Comparison of ENCODE assay signal across 3 cellular contexts in genomic region chr12:49698619-49699545, GRCh38.
TF ChIP-seq lines count a peak whose summit lies in the region.

No MANE protein-coding gene starts in this region.

TF ChIP-seq in liver, 16 proteins besides CTCF, POLR2A, EP300 and RAD21:
- TF ChIP-seq MAX (IDR thresholded peaks at IDR 0.05) (no peak), ZBTB33 (IDR thresholded peaks at IDR 0.05) (no peak), NR2F2 (IDR thresholded peaks at IDR 0.05) (peak; percentile 42)

TF ChIP-seq in HepG2, 621 proteins besides CTCF, POLR2A, EP300 and RAD21:
- TF ChIP-seq NCOA1 (CRISPR knock-in tag; IDR thresholded peaks at IDR 0.05) (no peak), AGO2 (optimal IDR thresholded peaks at IDR 0.05; ENCODE audit: low read depth, low read length) (no peak), ATM (IDR thresholded peaks at IDR 0.05; ENCODE audit: borderline replicate concordance) (no peak), KDM6A (CRISPR knock-in tag; IDR thresholded peaks at IDR 0.05; ENCODE audit: low read depth) (no peak), FOXK2 (IDR thresholded peaks at IDR 0.05) (no peak), ZNF430 (CRISPR knock-in tag; IDR thresholded peaks at IDR 0.05) (no peak), HHEX (CRISPR knock-in tag; IDR thresholded peaks at IDR 0.05) (no peak), ZNF598 (CRISPR knock-in tag; IDR thresholded peaks at IDR 0.05; ENCODE audit: borderline replicate concordance) (no peak), RBAK (CRISPR knock-in tag; IDR thresholded peaks at IDR 0.05) (no peak), ZNF800 (CRISPR knock-in tag; IDR thresholded peaks at IDR 0.05) (no peak), SRY (CRISPR knock-in tag; IDR thresholded peaks at IDR 0.05) (no peak), ZFAT (CRISPR knock-in tag; conservative IDR thresholded peaks at IDR 0.05) (no peak), ZNF224 (CRISPR knock-in tag; IDR thresholded peaks at IDR 0.05) (no peak), ZNF543 (CRISPR knock-in tag; IDR thresholded peaks at IDR 0.05) (no peak), HOXA3 (CRISPR knock-in tag; IDR thresholded peaks at IDR 0.05) (no peak), RORA (CRISPR knock-in tag; IDR thresholded peaks at IDR 0.05) (no peak), ETS1 (CRISPR knock-in tag; IDR thresholded peaks at IDR 0.05) (no peak)

TF ChIP-seq in K562, 482 proteins besides CTCF, POLR2A, EP300 and RAD21 (continues in another document):
- TF ChIP-seq TEAD4 (IDR thresholded peaks at IDR 0.05; ENCODE audit: low read length), result peak; percentile 8; the same call in 1 of the 2 replicates
- no peak for TF ChIP-seq TEAD4 (CRISPR knock-in tag; IDR thresholded peaks at IDR 0.05; ENCODE audit: borderline replicate concordance)
- 0 out of 2 replicates have a peak, but pooled peaks have one; percentile 31 for TF ChIP-seq DPF2 (IDR thresholded peaks at IDR 0.05)
- TF ChIP-seq NR4A1 (CRISPR knock-in tag; IDR thresholded peaks at IDR 0.05), result no peak
- TF ChIP-seq NR4A1 (tag; IDR thresholded peaks at IDR 0.05), result no peak
- peak in 1 of 2 experiments; percentile 89; a peak in 2 of 4 replicates for TF ChIP-seq ETV6 (IDR thresholded peaks at IDR 0.05; ENCODE audit: borderline replicate concordance in 1 of 2, low read depth in 2 of 2, low read length in 1 of 2)
- no peak for TF ChIP-seq ETV6 (CRISPR knock-in tag; IDR thresholded peaks at IDR 0.05; ENCODE audit: borderline replicate concordance)
- no peak for TF ChIP-seq POLR2H (tag; IDR thresholded peaks at IDR 0.05; ENCODE audit: low read depth)
- TF ChIP-seq FOXK2 (conservative IDR thresholded peaks at IDR 0.05 in 1 of 2, IDR thresholded peaks at IDR 0.05 in 1 of 2; ENCODE audit: low read depth in 2 of 2), result peak; percentile 55 to 64; a peak in 3 of 4 replicates
- TF ChIP-seq MTA2 (IDR thresholded peaks at IDR 0.05; ENCODE audit: low read depth), result 0 out of 2 replicates have a peak, but pooled peaks have one; percentile 11
- no peak for TF ChIP-seq HNRNPLL (IDR thresholded peaks at IDR 0.05; ENCODE audit: low read depth, low read length, poor library complexity, severe bottlenecking)
- TF ChIP-seq RFX5 (IDR thresholded peaks at IDR 0.05; ENCODE audit: low read depth, low read length), result no peak
- no peak for TF ChIP-seq SNAPC5 (CRISPR knock-in tag; IDR thresholded peaks at IDR 0.05)
- TF ChIP-seq ID3 (CRISPR knock-in tag; IDR thresholded peaks at IDR 0.05), result no peak
- peak; percentile 67; the same call in 1 of the 2 replicates for TF ChIP-seq ID3 (tag; IDR thresholded peaks at IDR 0.05)
- no peak for TF ChIP-seq MLX (CRISPR knock-in tag; conservative IDR thresholded peaks at IDR 0.05)
- TF ChIP-seq HMBOX1 (IDR thresholded peaks at IDR 0.05), result peak; percentile 60
- 0 out of 2 replicates have a peak, but pooled peaks have one; percentile 21 for TF ChIP-seq MAX (CRISPR knock-in tag; IDR thresholded peaks at IDR 0.05)
- no peak for TF ChIP-seq ZBTB49 (CRISPR knock-in tag; IDR thresholded peaks at IDR 0.05; ENCODE audit: borderline replicate concordance)
- 0 out of 2 replicates have a peak, but pooled peaks have one; percentile 43 for TF ChIP-seq ZEB2 (IDR thresholded peaks at IDR 0.05)
- TF ChIP-seq KAT8 (IDR thresholded peaks at IDR 0.05; ENCODE audit: low read depth), result no peak
- peak; percentile 67; the same call in 1 of the 2 replicates for TF ChIP-seq SMARCE1 (IDR thresholded peaks at IDR 0.05)
- no peak for TF ChIP-seq SAFB (IDR thresholded peaks at IDR 0.05; ENCODE audit: borderline replicate concordance, low read depth, low read length)
- TF ChIP-seq HDGF (IDR thresholded peaks at IDR 0.05), result no peak
- TF ChIP-seq PTRF (tag; IDR thresholded peaks at IDR 0.05), result no peak
- TF ChIP-seq ARID1B (IDR thresholded peaks at IDR 0.05), result peak; percentile 64
- peak in 1 of 2 experiments; percentile 43; a peak in 1 of 4 replicates for TF ChIP-seq HDAC1 (IDR thresholded peaks at IDR 0.05)
- TF ChIP-seq TAL1 (IDR thresholded peaks at IDR 0.05), result peak; percentile 15; the same call in 1 of the 2 replicates
- TF ChIP-seq PTTG1 (tag; IDR thresholded peaks at IDR 0.05; ENCODE audit: low read depth), result no peak
- 0 out of 2 replicates have a peak, but pooled peaks have one; percentile 11 for TF ChIP-seq ZBTB12 (CRISPR knock-in tag; IDR thresholded peaks at IDR 0.05)
- no peak for TF ChIP-seq ZNF232 (CRISPR knock-in tag; IDR thresholded peaks at IDR 0.05)
- TF ChIP-seq BHLHE40 (IDR thresholded peaks at IDR 0.05; ENCODE audit: low read length), result no peak
- no peak for TF ChIP-seq KLF10 (CRISPR knock-in tag; IDR thresholded peaks at IDR 0.05)
- TF ChIP-seq CBFA2T3 (IDR thresholded peaks at IDR 0.05), result peak; percentile 48; the same call in 1 of the 2 replicates
- TF ChIP-seq SIX5 (IDR thresholded peaks at IDR 0.05; ENCODE audit: borderline replicate concordance in 1 of 2, insufficient read depth in 1 of 2, low read depth in 1 of 2, low read length in 2 of 2), result no peak
- TF ChIP-seq ZNF146 (CRISPR knock-in tag; IDR thresholded peaks at IDR 0.05; ENCODE audit: unreplicated experiment), result no peak
- TF ChIP-seq TAF15 (IDR thresholded peaks at IDR 0.05; ENCODE audit: low read depth, low read length), result no peak
- no peak for TF ChIP-seq ZBTB8A (IDR thresholded peaks at IDR 0.05; ENCODE audit: partially characterized antibody)
- TF ChIP-seq MGA (IDR thresholded peaks at IDR 0.05), result no peak
- peak; percentile 53; the same call in 1 of the 2 replicates for TF ChIP-seq TCF3 (CRISPR knock-in tag; IDR thresholded peaks at IDR 0.05)
